In genomic region chr6:6590530-6590929, GRCh38 we compare ENCODE assay signal across 27 cellular contexts. TPM values are rescaled to one million over a fixed set of nuclear protein-coding genes. Genes with fewer than 3 reads are reported as not detected.
DNase-seq lines count a peak whose midpoint lies in the region; ATAC-seq and TF ChIP-seq lines count a peak whose summit lies in the region.
"Had no signal": no experiment of that assay in that cellular context is flagged by ENCODE, and none has a peak within 500 bp of the region (broad histone marks: within the 10 kb centered on the region; RNA-seq: fewer than 3 reads in every experiment).

No MANE protein-coding gene starts in this region.

- TF ChIP-seq CTCF in activated B cell treated with CpG ODN at 0.5 μM for 24 hours (IDR thresholded peaks at IDR 0.05): no peak
- no peak for TF ChIP-seq CTCF in mammary epithelial cell (conservative IDR thresholded peaks at IDR 0.05 in 1 of 2, IDR thresholded peaks at IDR 0.05 in 1 of 2; ENCODE audit: extremely low read depth in 1 of 2, insufficient read depth in 1 of 2, low read depth in 1 of 2, low read length in 2 of 2)
- TF ChIP-seq CTCF in upper lobe of right lung (IDR thresholded peaks at IDR 0.05): no peak

- no peaks in the 10 kb centered on the region for H3K27me3 Mint-ChIP-seq in activated naive CD8-positive, alpha-beta T cell treated with anti-CD3 and anti-CD28 coated beads, Interleukin-2, amount 10 ng/mL, durations not matched to agents 7 days and 5 days
- no peaks in the 10 kb centered on the region for H3K27me3 Mint-ChIP-seq in activated naive CD8-positive, alpha-beta T cell treated with anti-CD3 and anti-CD28 coated beads for 36 hours
- H3K27me3 Mint-ChIP-seq in activated B cell treated with CpG ODN at 0.5 μM for 24 hours: no peaks in the 10 kb centered on the region
- H3K27me3 Mint-ChIP-seq: central memory CD8-positive, alpha-beta T cell had no signal

- H3K36me3 ChIP-seq in mammary epithelial cell (ENCODE audit: insufficient read depth, low read length) (no peaks in the 10 kb centered on the region), upper lobe of right lung (no peaks in the 10 kb centered on the region)
- H3K36me3 ChIP-seq: left ventricle myocardium inferior, SJCRH30, suprapubic skin, vagina had no signal

- H3K4me3 Mint-ChIP-seq in activated naive CD8-positive, alpha-beta T cell treated with anti-CD3 and anti-CD28 coated beads, Interleukin-2, amount 10 ng/mL, durations not matched to agents 7 days and 5 days: no peak overlapping the region
- H3K4me3 Mint-ChIP-seq in activated naive CD8-positive, alpha-beta T cell treated with anti-CD3 and anti-CD28 coated beads for 36 hours: no peak overlapping the region
- H3K4me3 Mint-ChIP-seq in activated B cell treated with CpG ODN at 0.5 μM for 24 hours: peak overlapping the region; percentile 96
- H3K4me3 Mint-ChIP-seq: activated naive CD4-positive, alpha-beta T cell treated with anti-CD3 and anti-CD28 coated beads for 36 hours; central memory CD8-positive, alpha-beta T cell had no signal

- no peak overlapping the region for H3K9ac ChIP-seq in mammary epithelial cell (ENCODE audit: insufficient read depth, low read length)
- H3K9ac ChIP-seq: KMS-11 had no signal

- H3K27ac ChIP-seq in mammary epithelial cell (ENCODE audit: insufficient read depth, low read depth, low read length) (no peak overlapping the region), upper lobe of right lung (no peak overlapping the region)
- H3K27ac ChIP-seq: epithelial cell of prostate, KMS-11, SJCRH30, suprapubic skin, vagina had no signal

- CTCF ChIA-PET in activated B cell treated with CpG ODN at 0.5 μM for 24 hours (lab: Charles Lee): no interaction called here
- CTCF ChIA-PET in mammary epithelial cell (lab: Charles Lee; ENCODE audit: low non-redundant PET): no interaction called here

- no peak for ATAC-seq in activated naive CD8-positive, alpha-beta T cell treated with anti-CD3 and anti-CD28 coated beads, Interleukin-2, amount 10 ng/mL, durations not matched to agents 7 days and 5 days (ENCODE audit: low read depth)
- ATAC-seq in activated B cell treated with CpG ODN at 0.5 μM for 24 hours (ENCODE audit: low read depth) (no peak), HG02610 (IDR thresholded peaks at IDR 0.05; ENCODE audit: unreplicated experiment) (no peak), HG03571 (IDR thresholded peaks at IDR 0.05; ENCODE audit: unreplicated experiment) (no peak), upper lobe of right lung (no peak)
- ATAC-seq: activated CD4-positive, CD25-positive, alpha-beta regulatory T cell treated with anti-CD3 and anti-CD28 coated beads, Interleukin-2, amount 50 U/mL, for 24 hours; HCT116 had no signal

- BruUV-seq in mammary epithelial cell (replicated peaks; lab: Mats Ljungman, UMichigan): no TSS peak

- H3K9me3 ChIP-seq in mammary epithelial cell (replicated peaks; ENCODE audit: insufficient read depth, low read length): no peaks in the 10 kb centered on the region
- H3K9me3 ChIP-seq in upper lobe of right lung: no peaks in the 10 kb centered on the region
- H3K9me3 ChIP-seq: left ventricle myocardium inferior, SJCRH30, suprapubic skin, vagina had no signal

- H2AFZ ChIP-seq in mammary epithelial cell (ENCODE audit: low read depth, low read length): no peak overlapping the region

- H3K4me2 ChIP-seq in mammary epithelial cell (ENCODE audit: insufficient read depth, low read depth, low read length): no peak overlapping the region
- H3K4me2 ChIP-seq: KMS-11 had no signal

- POLR2A ChIA-PET in activated naive CD8-positive, alpha-beta T cell treated with anti-CD3 and anti-CD28 coated beads, Interleukin-2, amount 10 ng/mL, durations not matched to agents 7 days and 5 days (lab: Charles Lee): interaction anchor here (5.1 kb wide), 1 partner anchor 21 kb away, joined by 99 read pairs; no protein-coding TSS in a partner anchor
- POLR2A ChIA-PET in activated B cell treated with CpG ODN at 0.5 μM for 24 hours (lab: Charles Lee): interaction anchor here (0.7 to 8.6 kb wide), 2 partner anchors 20 to 56 kb away, joined by 3 to 100 read pairs; no protein-coding TSS in a partner anchor

- H3K4me1 ChIP-seq in mammary epithelial cell (ENCODE audit: insufficient read depth, low read length) (no peaks in the 10 kb centered on the region), upper lobe of right lung (peaks cover 14% of the 10 kb centered on the region)
- H3K4me1 ChIP-seq: SJCRH30, vagina had no signal

- peak overlapping the region; percentile 25 for H3K27ac Mint-ChIP-seq in activated naive CD8-positive, alpha-beta T cell treated with anti-CD3 and anti-CD28 coated beads, Interleukin-2, amount 10 ng/mL, durations not matched to agents 7 days and 5 days
- H3K27ac Mint-ChIP-seq in activated naive CD8-positive, alpha-beta T cell treated with anti-CD3 and anti-CD28 coated beads for 36 hours: no peak overlapping the region
- H3K27ac Mint-ChIP-seq in activated B cell treated with CpG ODN at 0.5 μM for 24 hours: peak overlapping the region; percentile 98
- H3K27ac Mint-ChIP-seq: activated naive CD4-positive, alpha-beta T cell treated with anti-CD3 and anti-CD28 coated beads for 36 hours; progenitor cell of endocrine pancreas had no signal

- no peaks in the 10 kb centered on the region for H3K79me2 ChIP-seq in mammary epithelial cell (ENCODE audit: insufficient read depth, low read length)

- in situ Hi-C loops in mammary epithelial cell (cut with MboI; ENCODE audit: low sequenced_read_pairs in 2 of 2): no loop called here

- 57% methylated on average over 2 of the region's 2 CpGs for WGBS in mammary epithelial cell (ENCODE audit: low coverage, missing lambda C conversion rate)

- no peak for DNase-seq in activated naive CD8-positive, alpha-beta T cell treated with anti-CD3 and anti-CD28 coated beads, Interleukin-2, amount 10 ng/mL, durations not matched to agents 7 days and 5 days
- DNase-seq in activated naive CD8-positive, alpha-beta T cell treated with anti-CD3 and anti-CD28 coated beads for 36 hours: no peak
- DNase-seq in MV-4-11 (lab: John Stamatoyannopoulos, UW) (peak; percentile 52), activated B cell treated with CpG ODN at 0.5 μM for 24 hours (no peak), mammary epithelial cell (no peak), upper lobe of right lung (no peak)
- DNase-seq: activated naive CD4-positive, alpha-beta T cell treated with anti-CD3 and anti-CD28 coated beads for 36 hours; activated T-cell treated with anti-CD3 and anti-CD28 coated beads, Interleukin-2, amount 50 U/mL, for 48 hours; foreskin fibroblast; left ventricle myocardium inferior; NCI-H1092 treated with DMSO at 0.1 percent for 48 hours; NCI-H1930; NCI-H774; SJCRH30; stimulated activated CD4-positive, alpha-beta T cell treated with anti-CD3 and anti-CD28 coated beads, Interleukin-1b, Interleukin-23, amount 100 ng/mL, for 48 hours had no signal

- no peak overlapping the region for H3K4me3 ChIP-seq in mammary epithelial cell (replicated peaks in 1 of 3; ENCODE audit: insufficient read depth in 1 of 3, low read depth in 2 of 3, low read length in 3 of 3)
- no peak overlapping the region for H3K4me3 ChIP-seq in upper lobe of right lung
- H3K4me3 ChIP-seq: left ventricle myocardium inferior, SJCRH30, suprapubic skin, vagina had no signal

- H4K20me1 ChIP-seq in mammary epithelial cell (ENCODE audit: insufficient read depth, low read length): no peaks in the 10 kb centered on the region

- H3K27me3 ChIP-seq in mammary epithelial cell (ENCODE audit: insufficient read depth, low read length) (no peaks in the 10 kb centered on the region), upper lobe of right lung (no peaks in the 10 kb centered on the region)
- H3K27me3 ChIP-seq: SJCRH30, suprapubic skin, vagina had no signal

- H3K36me3 Mint-ChIP-seq in activated naive CD8-positive, alpha-beta T cell treated with anti-CD3 and anti-CD28 coated beads, Interleukin-2, amount 10 ng/mL, durations not matched to agents 7 days and 5 days: peaks cover 43% of the 10 kb centered on the region
- H3K36me3 Mint-ChIP-seq in activated naive CD8-positive, alpha-beta T cell treated with anti-CD3 and anti-CD28 coated beads for 36 hours: peaks cover 13% of the 10 kb centered on the region
- peaks cover 45% of the 10 kb centered on the region for H3K36me3 Mint-ChIP-seq in activated B cell treated with CpG ODN at 0.5 μM for 24 hours (ENCODE audit: low read depth)

- H3K9me3 Mint-ChIP-seq in activated naive CD8-positive, alpha-beta T cell treated with anti-CD3 and anti-CD28 coated beads, Interleukin-2, amount 10 ng/mL, durations not matched to agents 7 days and 5 days: peaks cover 2% of the 10 kb centered on the region
- H3K9me3 Mint-ChIP-seq in activated naive CD8-positive, alpha-beta T cell treated with anti-CD3 and anti-CD28 coated beads for 36 hours: peaks cover 4% of the 10 kb centered on the region
- no peaks in the 10 kb centered on the region for H3K9me3 Mint-ChIP-seq in activated B cell treated with CpG ODN at 0.5 μM for 24 hours
- H3K9me3 Mint-ChIP-seq: activated naive CD4-positive, alpha-beta T cell treated with anti-CD3 and anti-CD28 coated beads for 36 hours; central memory CD8-positive, alpha-beta T cell had no signal

- intact Hi-C loops in activated B cell treated with CpG ODN at 0.5 μM for 24 hours (cut with micrococcal nuclease): no loop called here
- intact Hi-C loops in mammary epithelial cell (cut with micrococcal nuclease): no loop called here
- intact Hi-C loops in upper lobe of right lung (cut with DNase I): no loop called here

- peaks cover 72% of the 10 kb centered on the region for H3K4me1 Mint-ChIP-seq in activated naive CD8-positive, alpha-beta T cell treated with anti-CD3 and anti-CD28 coated beads, Interleukin-2, amount 10 ng/mL, durations not matched to agents 7 days and 5 days
- peaks cover 53% of the 10 kb centered on the region for H3K4me1 Mint-ChIP-seq in activated naive CD8-positive, alpha-beta T cell treated with anti-CD3 and anti-CD28 coated beads for 36 hours
- peaks cover 99% of the 10 kb centered on the region for H3K4me1 Mint-ChIP-seq in activated B cell treated with CpG ODN at 0.5 μM for 24 hours

- dilution Hi-C loops in mammary epithelial cell (cut with HindIII; ENCODE audit: low sequenced_read_pairs): no loop called here

RNA-seq across cellular contexts. Expression of gene LY86, which starts 2.0 kb away (rescaled TPM):
- total RNA-seq in activated naive CD8-positive, alpha-beta T cell treated with anti-CD3 and anti-CD28 coated beads, Interleukin-2, amount 10 ng/mL, durations not matched to agents 7 days and 5 days: 1 to 10 TPM; 5.5 to 5.7 TPM
- total RNA-seq in activated naive CD8-positive, alpha-beta T cell treated with anti-CD3 and anti-CD28 coated beads for 36 hours: 1 to 10 TPM; 1.2 to 1.3 TPM
- total RNA-seq in activated B cell treated with CpG ODN at 0.5 μM for 24 hours (57.6 and 58.1 TPM in 2 replicates), mammary epithelial cell (not detected), upper lobe of right lung (13.8 TPM)
- polyA plus RNA-seq in mammary epithelial cell: not detected
- polyA minus RNA-seq in mammary epithelial cell: not detected
- total RNA-seq: astrocyte, HT1080, progenitor cell of endocrine pancreas, SJCRH30 had no signal
